In the genomic region with DNA sequence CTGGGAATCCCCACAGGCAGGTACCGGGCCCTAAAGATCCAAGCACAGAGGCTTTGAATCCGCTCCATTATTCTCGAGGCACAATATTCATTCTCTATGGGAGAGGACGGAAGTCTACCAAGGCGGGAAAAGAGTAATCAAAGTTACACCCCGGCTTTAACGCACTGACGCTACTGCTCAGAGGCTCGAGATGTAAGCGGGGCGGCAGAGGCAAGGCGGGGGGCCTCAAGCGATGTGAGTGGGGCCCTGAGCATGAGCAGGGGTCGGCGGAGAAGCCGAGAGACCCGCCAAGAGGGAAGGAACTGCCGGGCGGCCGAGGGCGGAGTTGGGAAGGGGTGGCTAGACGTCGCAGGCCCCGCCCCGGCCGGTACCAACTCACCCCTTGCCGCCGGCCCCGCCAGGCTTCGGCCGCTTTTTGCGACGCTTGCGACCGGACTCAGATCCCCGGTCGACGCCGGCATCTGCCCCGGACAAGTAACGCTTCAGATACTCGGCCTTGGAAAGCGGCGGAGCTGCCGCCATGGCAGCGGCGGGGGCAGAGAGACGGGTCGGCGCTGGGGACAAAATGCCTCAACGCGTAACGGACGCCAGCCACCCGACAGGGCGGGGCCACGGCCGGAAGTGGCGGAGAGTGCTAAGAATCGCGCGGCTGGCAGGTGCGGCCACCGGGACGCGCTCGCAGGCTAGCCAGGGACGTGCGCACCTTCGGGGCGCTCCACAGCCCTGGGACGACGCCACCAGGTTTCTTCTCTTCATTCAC, we compare ENCODE assay signal across 1 cellular context.
TF ChIP-seq lines count a peak whose summit lies in the region.

A gene with protein sequence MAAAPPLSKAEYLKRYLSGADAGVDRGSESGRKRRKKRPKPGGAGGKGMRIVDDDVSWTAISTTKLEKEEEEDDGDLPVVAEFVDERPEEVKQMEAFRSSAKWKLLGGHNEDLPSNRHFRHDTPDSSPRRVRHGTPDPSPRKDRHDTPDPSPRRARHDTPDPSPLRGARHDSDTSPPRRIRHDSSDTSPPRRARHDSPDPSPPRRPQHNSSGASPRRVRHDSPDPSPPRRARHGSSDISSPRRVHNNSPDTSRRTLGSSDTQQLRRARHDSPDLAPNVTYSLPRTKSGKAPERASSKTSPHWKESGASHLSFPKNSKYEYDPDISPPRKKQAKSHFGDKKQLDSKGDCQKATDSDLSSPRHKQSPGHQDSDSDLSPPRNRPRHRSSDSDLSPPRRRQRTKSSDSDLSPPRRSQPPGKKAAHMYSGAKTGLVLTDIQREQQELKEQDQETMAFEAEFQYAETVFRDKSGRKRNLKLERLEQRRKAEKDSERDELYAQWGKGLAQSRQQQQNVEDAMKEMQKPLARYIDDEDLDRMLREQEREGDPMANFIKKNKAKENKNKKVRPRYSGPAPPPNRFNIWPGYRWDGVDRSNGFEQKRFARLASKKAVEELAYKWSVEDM (minus strand): TSS at position 545 of the 760 bp plus-strand sequence. CDS start 23 bp downstream, at position 522.

TF ChIP-seq in WTC11, 78 proteins besides CTCF, POLR2A, EP300 and RAD21 (continued from another document and continues in another):
- TF ChIP-seq, protein P1, sequence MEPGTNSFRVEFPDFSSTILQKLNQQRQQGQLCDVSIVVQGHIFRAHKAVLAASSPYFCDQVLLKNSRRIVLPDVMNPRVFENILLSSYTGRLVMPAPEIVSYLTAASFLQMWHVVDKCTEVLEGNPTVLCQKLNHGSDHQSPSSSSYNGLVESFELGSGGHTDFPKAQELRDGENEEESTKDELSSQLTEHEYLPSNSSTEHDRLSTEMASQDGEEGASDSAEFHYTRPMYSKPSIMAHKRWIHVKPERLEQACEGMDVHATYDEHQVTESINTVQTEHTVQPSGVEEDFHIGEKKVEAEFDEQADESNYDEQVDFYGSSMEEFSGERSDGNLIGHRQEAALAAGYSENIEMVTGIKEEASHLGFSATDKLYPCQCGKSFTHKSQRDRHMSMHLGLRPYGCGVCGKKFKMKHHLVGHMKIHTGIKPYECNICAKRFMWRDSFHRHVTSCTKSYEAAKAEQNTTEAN (CRISPR knock-in tag; IDR thresholded peaks at IDR 0.05) = peak; percentile 67; the same call in 1 of the 2 replicates
- TF ChIP-seq TEAD4 (CRISPR knock-in tag; IDR thresholded peaks at IDR 0.05) (0 out of 2 replicates have a peak, but pooled peaks have one; percentile 38), ZNF219 (CRISPR knock-in tag; IDR thresholded peaks at IDR 0.05; ENCODE audit: borderline replicate concordance) (no peak), ZNF317 (CRISPR knock-in tag; IDR thresholded peaks at IDR 0.05; ENCODE audit: borderline replicate concordance, low read depth) (no peak; the same call in 1 of the 2 replicates), ZNF263 (CRISPR knock-in tag; IDR thresholded peaks at IDR 0.05; ENCODE audit: low read depth) (no peak), NFE2L1 (CRISPR knock-in tag; IDR thresholded peaks at IDR 0.05) (peak; percentile 75), NR1H2 (CRISPR knock-in tag; IDR thresholded peaks at IDR 0.05) (no peak), GRHL2 (CRISPR knock-in tag; IDR thresholded peaks at IDR 0.05; ENCODE audit: insufficient replicate concordance, severe bottlenecking) (no peak), NR2C2 (CRISPR knock-in tag; IDR thresholded peaks at IDR 0.05) (no peak), CREB1 (CRISPR knock-in tag; IDR thresholded peaks at IDR 0.05) (no peak), ZNF423 (CRISPR knock-in tag; IDR thresholded peaks at IDR 0.05) (no peak), ZNF138 (CRISPR knock-in tag; conservative IDR thresholded peaks at IDR 0.05) (0 out of 2 replicates have a peak, but pooled peaks have one; percentile 49), SMAD3 (CRISPR knock-in tag; IDR thresholded peaks at IDR 0.05; ENCODE audit: borderline replicate concordance) (peak; percentile 55; the same call in 1 of the 2 replicates), GABPB1 (CRISPR knock-in tag; IDR thresholded peaks at IDR 0.05) (peak; percentile 78; the same call in 1 of the 2 replicates), JUN (CRISPR knock-in tag; IDR thresholded peaks at IDR 0.05) (no peak), OVOL2 (CRISPR knock-in tag; IDR thresholded peaks at IDR 0.05; ENCODE audit: borderline replicate concordance) (no peak), SOX15 (CRISPR knock-in tag; IDR thresholded peaks at IDR 0.05) (no peak), KAT7 (CRISPR knock-in tag; IDR thresholded peaks at IDR 0.05; ENCODE audit: borderline replicate concordance) (no peak), EMX1 (CRISPR knock-in tag; IDR thresholded peaks at IDR 0.05) (no peak), RORB (CRISPR knock-in tag; IDR thresholded peaks at IDR 0.05) (no peak)
- TF ChIP-seq, protein P2, sequence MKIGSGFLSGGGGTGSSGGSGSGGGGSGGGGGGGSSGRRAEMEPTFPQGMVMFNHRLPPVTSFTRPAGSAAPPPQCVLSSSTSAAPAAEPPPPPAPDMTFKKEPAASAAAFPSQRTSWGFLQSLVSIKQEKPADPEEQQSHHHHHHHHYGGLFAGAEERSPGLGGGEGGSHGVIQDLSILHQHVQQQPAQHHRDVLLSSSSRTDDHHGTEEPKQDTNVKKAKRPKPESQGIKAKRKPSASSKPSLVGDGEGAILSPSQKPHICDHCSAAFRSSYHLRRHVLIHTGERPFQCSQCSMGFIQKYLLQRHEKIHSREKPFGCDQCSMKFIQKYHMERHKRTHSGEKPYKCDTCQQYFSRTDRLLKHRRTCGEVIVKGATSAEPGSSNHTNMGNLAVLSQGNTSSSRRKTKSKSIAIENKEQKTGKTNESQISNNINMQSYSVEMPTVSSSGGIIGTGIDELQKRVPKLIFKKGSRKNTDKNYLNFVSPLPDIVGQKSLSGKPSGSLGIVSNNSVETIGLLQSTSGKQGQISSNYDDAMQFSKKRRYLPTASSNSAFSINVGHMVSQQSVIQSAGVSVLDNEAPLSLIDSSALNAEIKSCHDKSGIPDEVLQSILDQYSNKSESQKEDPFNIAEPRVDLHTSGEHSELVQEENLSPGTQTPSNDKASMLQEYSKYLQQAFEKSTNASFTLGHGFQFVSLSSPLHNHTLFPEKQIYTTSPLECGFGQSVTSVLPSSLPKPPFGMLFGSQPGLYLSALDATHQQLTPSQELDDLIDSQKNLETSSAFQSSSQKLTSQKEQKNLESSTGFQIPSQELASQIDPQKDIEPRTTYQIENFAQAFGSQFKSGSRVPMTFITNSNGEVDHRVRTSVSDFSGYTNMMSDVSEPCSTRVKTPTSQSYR (CRISPR knock-in tag; IDR thresholded peaks at IDR 0.05) = 0 out of 2 replicates have a peak, but pooled peaks have one; percentile 24
- TF ChIP-seq, protein P3, sequence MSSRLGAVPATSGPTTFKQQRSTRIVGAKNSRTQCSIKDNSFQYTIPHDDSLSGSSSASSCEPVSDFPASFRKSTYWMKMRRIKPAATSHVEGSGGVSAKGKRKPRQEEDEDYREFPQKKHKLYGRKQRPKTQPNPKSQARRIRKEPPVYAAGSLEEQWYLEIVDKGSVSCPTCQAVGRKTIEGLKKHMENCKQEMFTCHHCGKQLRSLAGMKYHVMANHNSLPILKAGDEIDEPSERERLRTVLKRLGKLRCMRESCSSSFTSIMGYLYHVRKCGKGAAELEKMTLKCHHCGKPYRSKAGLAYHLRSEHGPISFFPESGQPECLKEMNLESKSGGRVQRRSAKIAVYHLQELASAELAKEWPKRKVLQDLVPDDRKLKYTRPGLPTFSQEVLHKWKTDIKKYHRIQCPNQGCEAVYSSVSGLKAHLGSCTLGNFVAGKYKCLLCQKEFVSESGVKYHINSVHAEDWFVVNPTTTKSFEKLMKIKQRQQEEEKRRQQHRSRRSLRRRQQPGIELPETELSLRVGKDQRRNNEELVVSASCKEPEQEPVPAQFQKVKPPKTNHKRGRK (CRISPR knock-in tag; IDR thresholded peaks at IDR 0.05; ENCODE audit: borderline replicate concordance) = no peak
- TF ChIP-seq, protein P4, sequence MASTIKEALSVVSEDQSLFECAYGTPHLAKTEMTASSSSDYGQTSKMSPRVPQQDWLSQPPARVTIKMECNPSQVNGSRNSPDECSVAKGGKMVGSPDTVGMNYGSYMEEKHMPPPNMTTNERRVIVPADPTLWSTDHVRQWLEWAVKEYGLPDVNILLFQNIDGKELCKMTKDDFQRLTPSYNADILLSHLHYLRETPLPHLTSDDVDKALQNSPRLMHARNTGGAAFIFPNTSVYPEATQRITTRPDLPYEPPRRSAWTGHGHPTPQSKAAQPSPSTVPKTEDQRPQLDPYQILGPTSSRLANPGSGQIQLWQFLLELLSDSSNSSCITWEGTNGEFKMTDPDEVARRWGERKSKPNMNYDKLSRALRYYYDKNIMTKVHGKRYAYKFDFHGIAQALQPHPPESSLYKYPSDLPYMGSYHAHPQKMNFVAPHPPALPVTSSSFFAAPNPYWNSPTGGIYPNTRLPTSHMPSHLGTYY (CRISPR knock-in tag; IDR thresholded peaks at IDR 0.05) = no peak
- TF ChIP-seq, protein P5, sequence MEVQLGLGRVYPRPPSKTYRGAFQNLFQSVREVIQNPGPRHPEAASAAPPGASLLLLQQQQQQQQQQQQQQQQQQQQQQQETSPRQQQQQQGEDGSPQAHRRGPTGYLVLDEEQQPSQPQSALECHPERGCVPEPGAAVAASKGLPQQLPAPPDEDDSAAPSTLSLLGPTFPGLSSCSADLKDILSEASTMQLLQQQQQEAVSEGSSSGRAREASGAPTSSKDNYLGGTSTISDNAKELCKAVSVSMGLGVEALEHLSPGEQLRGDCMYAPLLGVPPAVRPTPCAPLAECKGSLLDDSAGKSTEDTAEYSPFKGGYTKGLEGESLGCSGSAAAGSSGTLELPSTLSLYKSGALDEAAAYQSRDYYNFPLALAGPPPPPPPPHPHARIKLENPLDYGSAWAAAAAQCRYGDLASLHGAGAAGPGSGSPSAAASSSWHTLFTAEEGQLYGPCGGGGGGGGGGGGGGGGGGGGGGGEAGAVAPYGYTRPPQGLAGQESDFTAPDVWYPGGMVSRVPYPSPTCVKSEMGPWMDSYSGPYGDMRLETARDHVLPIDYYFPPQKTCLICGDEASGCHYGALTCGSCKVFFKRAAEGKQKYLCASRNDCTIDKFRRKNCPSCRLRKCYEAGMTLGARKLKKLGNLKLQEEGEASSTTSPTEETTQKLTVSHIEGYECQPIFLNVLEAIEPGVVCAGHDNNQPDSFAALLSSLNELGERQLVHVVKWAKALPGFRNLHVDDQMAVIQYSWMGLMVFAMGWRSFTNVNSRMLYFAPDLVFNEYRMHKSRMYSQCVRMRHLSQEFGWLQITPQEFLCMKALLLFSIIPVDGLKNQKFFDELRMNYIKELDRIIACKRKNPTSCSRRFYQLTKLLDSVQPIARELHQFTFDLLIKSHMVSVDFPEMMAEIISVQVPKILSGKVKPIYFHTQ (CRISPR knock-in tag; IDR thresholded peaks at IDR 0.05) = no peak
- TF ChIP-seq, protein P6, sequence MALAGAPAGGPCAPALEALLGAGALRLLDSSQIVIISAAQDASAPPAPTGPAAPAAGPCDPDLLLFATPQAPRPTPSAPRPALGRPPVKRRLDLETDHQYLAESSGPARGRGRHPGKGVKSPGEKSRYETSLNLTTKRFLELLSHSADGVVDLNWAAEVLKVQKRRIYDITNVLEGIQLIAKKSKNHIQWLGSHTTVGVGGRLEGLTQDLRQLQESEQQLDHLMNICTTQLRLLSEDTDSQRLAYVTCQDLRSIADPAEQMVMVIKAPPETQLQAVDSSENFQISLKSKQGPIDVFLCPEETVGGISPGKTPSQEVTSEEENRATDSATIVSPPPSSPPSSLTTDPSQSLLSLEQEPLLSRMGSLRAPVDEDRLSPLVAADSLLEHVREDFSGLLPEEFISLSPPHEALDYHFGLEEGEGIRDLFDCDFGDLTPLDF (CRISPR knock-in tag; IDR thresholded peaks at IDR 0.05) = no peak
- TF ChIP-seq, protein P7, sequence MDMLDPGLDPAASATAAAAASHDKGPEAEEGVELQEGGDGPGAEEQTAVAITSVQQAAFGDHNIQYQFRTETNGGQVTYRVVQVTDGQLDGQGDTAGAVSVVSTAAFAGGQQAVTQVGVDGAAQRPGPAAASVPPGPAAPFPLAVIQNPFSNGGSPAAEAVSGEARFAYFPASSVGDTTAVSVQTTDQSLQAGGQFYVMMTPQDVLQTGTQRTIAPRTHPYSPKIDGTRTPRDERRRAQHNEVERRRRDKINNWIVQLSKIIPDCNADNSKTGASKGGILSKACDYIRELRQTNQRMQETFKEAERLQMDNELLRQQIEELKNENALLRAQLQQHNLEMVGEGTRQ (CRISPR knock-in tag; IDR thresholded peaks at IDR 0.05) = no peak; the same call in 1 of the 2 replicates
- TF ChIP-seq, protein P8, sequence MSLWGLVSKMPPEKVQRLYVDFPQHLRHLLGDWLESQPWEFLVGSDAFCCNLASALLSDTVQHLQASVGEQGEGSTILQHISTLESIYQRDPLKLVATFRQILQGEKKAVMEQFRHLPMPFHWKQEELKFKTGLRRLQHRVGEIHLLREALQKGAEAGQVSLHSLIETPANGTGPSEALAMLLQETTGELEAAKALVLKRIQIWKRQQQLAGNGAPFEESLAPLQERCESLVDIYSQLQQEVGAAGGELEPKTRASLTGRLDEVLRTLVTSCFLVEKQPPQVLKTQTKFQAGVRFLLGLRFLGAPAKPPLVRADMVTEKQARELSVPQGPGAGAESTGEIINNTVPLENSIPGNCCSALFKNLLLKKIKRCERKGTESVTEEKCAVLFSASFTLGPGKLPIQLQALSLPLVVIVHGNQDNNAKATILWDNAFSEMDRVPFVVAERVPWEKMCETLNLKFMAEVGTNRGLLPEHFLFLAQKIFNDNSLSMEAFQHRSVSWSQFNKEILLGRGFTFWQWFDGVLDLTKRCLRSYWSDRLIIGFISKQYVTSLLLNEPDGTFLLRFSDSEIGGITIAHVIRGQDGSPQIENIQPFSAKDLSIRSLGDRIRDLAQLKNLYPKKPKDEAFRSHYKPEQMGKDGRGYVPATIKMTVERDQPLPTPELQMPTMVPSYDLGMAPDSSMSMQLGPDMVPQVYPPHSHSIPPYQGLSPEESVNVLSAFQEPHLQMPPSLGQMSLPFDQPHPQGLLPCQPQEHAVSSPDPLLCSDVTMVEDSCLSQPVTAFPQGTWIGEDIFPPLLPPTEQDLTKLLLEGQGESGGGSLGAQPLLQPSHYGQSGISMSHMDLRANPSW (CRISPR knock-in tag; conservative IDR thresholded peaks at IDR 0.05; ENCODE audit: low read depth) = no peak
- TF ChIP-seq, protein P9, sequence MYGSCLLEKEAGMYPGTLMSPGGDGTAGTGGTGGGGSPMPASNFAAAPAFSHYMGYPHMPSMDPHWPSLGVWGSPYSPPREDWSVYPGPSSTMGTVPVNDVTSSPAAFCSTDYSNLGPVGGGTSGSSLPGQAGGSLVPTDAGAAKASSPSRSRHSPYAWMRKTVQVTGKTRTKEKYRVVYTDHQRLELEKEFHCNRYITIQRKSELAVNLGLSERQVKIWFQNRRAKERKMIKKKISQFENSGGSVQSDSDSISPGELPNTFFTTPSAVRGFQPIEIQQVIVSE (CRISPR knock-in tag; IDR thresholded peaks at IDR 0.05; ENCODE audit: borderline replicate concordance) = no peak
- TF ChIP-seq, protein P10, sequence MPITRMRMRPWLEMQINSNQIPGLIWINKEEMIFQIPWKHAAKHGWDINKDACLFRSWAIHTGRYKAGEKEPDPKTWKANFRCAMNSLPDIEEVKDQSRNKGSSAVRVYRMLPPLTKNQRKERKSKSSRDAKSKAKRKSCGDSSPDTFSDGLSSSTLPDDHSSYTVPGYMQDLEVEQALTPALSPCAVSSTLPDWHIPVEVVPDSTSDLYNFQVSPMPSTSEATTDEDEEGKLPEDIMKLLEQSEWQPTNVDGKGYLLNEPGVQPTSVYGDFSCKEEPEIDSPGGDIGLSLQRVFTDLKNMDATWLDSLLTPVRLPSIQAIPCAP (CRISPR knock-in tag; IDR thresholded peaks at IDR 0.05) = peak; percentile 32; the same call in 1 of the 2 replicates
